8 cellular contexts compared by ENCODE assay signal in genomic region chr3:3200632-3201212, GRCh38. TPM values are rescaled to one million over a fixed set of nuclear protein-coding genes. Genes with fewer than 3 reads are reported as not detected.
DNase-seq lines count a peak whose midpoint lies in the region; ATAC-seq and TF ChIP-seq lines count a peak whose summit lies in the region.

No MANE protein-coding gene starts in this region.

- peak; percentile 69 for ATAC-seq in GM21381 (IDR thresholded peaks at IDR 0.05; ENCODE audit: unreplicated experiment)
- ATAC-seq in HG03565 (IDR thresholded peaks at IDR 0.05; ENCODE audit: unreplicated experiment): peak; percentile 42
- ATAC-seq in PC-3: peak; percentile 75
- peak; percentile 72 for ATAC-seq in lung (ENCODE audit: insufficient read depth, low FRiP score)
- peak; percentile 80 for ATAC-seq in aorta (ENCODE audit: low FRiP score)

- H3K9me2 ChIP-seq in PC-3 (replicated peaks; ENCODE audit: low read length): no peaks in the 10 kb centered on the region

- WGBS in lung, 2 donors: 25 to 30% methylated on average over 7 of the region's 7 CpGs
- WGBS in aorta, 2 donors: 3 to 8% methylated on average over 7 of the region's 7 CpGs

- H3K4me3 ChIP-seq in PC-3 (ENCODE audit: low read length) (no peak overlapping the region), lung (no peak overlapping the region), aorta (ENCODE audit: low read length in 2 of 2) (no peak overlapping the region)

- BruUV-seq in PC-3 (replicated peaks; lab: Mats Ljungman, UMichigan): no TSS peak

- H3K27me3 ChIP-seq in PC-3 (ENCODE audit: low read length) (peaks cover 11% of the 10 kb centered on the region; the same call in 1 of the 2 replicates), lung (ENCODE audit: control insufficient read depth, insufficient read depth) (no peaks in the 10 kb centered on the region), aorta (ENCODE audit: control insufficient read depth in 1 of 2, insufficient read depth in 2 of 2, low read length in 1 of 2) (no peaks in the 10 kb centered on the region)

- H2AFZ ChIP-seq in PC-3 (ENCODE audit: low read length): no peak overlapping the region

- H3K4me2 ChIP-seq in PC-3 (ENCODE audit: low read length): no peak overlapping the region

- DNase-seq in NCI-H524 (lab: John Stamatoyannopoulos, UW) (peak; percentile 58 to 77), NCI-H524 treated with DMSO at 0.1 percent for 48 hours (lab: John Stamatoyannopoulos, UW) (no peak), PC-3 (peak; percentile 72), dedifferentiated amniotic fluid mesenchymal stem cell (ENCODE audit: extremely low spot score) (peak; percentile 68), lung (ENCODE audit: low spot score) (peak; percentile 34), aorta (peak in 1 of 2 donors; percentile 55)

- no peaks in the 10 kb centered on the region for H3K36me3 ChIP-seq in PC-3 (ENCODE audit: low read depth, low read length)
- no peaks in the 10 kb centered on the region for H3K36me3 ChIP-seq in lung (ENCODE audit: control insufficient read depth in 2 of 2, insufficient read depth in 2 of 2, low read length in 2 of 2)
- no peaks in the 10 kb centered on the region for H3K36me3 ChIP-seq in aorta (ENCODE audit: control insufficient read depth in 1 of 2, insufficient read depth in 2 of 2, low read length in 1 of 2)

- no peaks in the 10 kb centered on the region for H4K20me1 ChIP-seq in PC-3 (ENCODE audit: low read length)

- H3K9me3 ChIP-seq in PC-3 (ENCODE audit: low read length) (no peaks in the 10 kb centered on the region), lung (ENCODE audit: control insufficient read depth in 2 of 2, insufficient read depth in 1 of 2, low read length in 1 of 2) (no peaks in the 10 kb centered on the region), aorta (ENCODE audit: control insufficient read depth, low read length) (no peaks in the 10 kb centered on the region)

- intact Hi-C loops in PC-3 (cut with micrococcal nuclease): loop anchor here (1.0 to 2.0 kb wide), 3 partner anchors 798 to 1090 kb away; no protein-coding TSS in a partner anchor
- intact Hi-C loops in aorta (cut with DNase I): loop anchor here (2.0 to 5.0 kb wide), 5 partner anchors 597 to 1088 kb away; partner anchors contain the start of gene LRRN1 (in 1 of the 2)

- H3K79me2 ChIP-seq in PC-3 (ENCODE audit: low read length): no peaks in the 10 kb centered on the region

- H3K4me1 ChIP-seq in PC-3 (ENCODE audit: insufficient read depth, low read length): no peaks in the 10 kb centered on the region
- no peaks in the 10 kb centered on the region for H3K4me1 ChIP-seq in lung (ENCODE audit: control insufficient read depth in 2 of 2, insufficient read depth in 2 of 2, low read length in 2 of 2)
- peaks cover 0 to 3% of the 10 kb centered on the region in 2 donors for H3K4me1 ChIP-seq in aorta (ENCODE audit: control insufficient read depth in 1 of 2, insufficient read depth in 2 of 2, low read length in 2 of 2)

- TF ChIP-seq CTCF in PC-3 (conservative IDR thresholded peaks at IDR 0.05; ENCODE audit: low read depth, low read length): peak; percentile 90
- TF ChIP-seq CTCF in lung (IDR thresholded peaks at IDR 0.05; ENCODE audit: control extremely low read depth, extremely low read depth): peak; percentile 78

- H3F3A ChIP-seq in PC-3 (ENCODE audit: low read length, unreplicated experiment): no peaks in the 10 kb centered on the region

- POLR2A ChIA-PET in PC-3 (lab: Charles Lee; ENCODE audit: unreplicated experiment): no interaction called here

- no peak overlapping the region for H3K27ac ChIP-seq in PC-3 (ENCODE audit: low read length)
- no peak overlapping the region for H3K27ac ChIP-seq in lung (ENCODE audit: low read depth in 1 of 2, low read length in 1 of 2)
- no peak overlapping the region for H3K27ac ChIP-seq in aorta (ENCODE audit: low read depth in 1 of 2, low read length in 2 of 2)

- CTCF ChIA-PET in PC-3 (lab: Charles Lee): interaction anchor here (1.0 to 1.7 kb wide), 5 partner anchors 23 to 1095 kb away, joined by 4 to 13 read pairs (median 11); no protein-coding TSS in a partner anchor

- H3K9ac ChIP-seq in PC-3 (ENCODE audit: low read length): no peak overlapping the region

RNA-seq across cellular contexts. Expression of gene CRBN, which starts 21.2 kb away (rescaled TPM):
- 29.3 and 31.2 TPM in 2 replicates for total RNA-seq in PC-3 (2014; rRNA removed)
- 100 to 1,000 TPM in 1 of 2 donors, 10 to 100 TPM in 1; 32.1 to 132 TPM for total RNA-seq in lung
- polyA plus RNA-seq in lung: 10 to 100 TPM; 20.9 to 29.3 TPM
- 10 to 100 TPM; 43.2 to 68.5 TPM for total RNA-seq in aorta
- polyA plus RNA-seq in aorta: 10 to 100 TPM; 28.3 to 50.6 TPM
